8 cellular contexts compared by ENCODE assay signal in the genomic region with DNA sequence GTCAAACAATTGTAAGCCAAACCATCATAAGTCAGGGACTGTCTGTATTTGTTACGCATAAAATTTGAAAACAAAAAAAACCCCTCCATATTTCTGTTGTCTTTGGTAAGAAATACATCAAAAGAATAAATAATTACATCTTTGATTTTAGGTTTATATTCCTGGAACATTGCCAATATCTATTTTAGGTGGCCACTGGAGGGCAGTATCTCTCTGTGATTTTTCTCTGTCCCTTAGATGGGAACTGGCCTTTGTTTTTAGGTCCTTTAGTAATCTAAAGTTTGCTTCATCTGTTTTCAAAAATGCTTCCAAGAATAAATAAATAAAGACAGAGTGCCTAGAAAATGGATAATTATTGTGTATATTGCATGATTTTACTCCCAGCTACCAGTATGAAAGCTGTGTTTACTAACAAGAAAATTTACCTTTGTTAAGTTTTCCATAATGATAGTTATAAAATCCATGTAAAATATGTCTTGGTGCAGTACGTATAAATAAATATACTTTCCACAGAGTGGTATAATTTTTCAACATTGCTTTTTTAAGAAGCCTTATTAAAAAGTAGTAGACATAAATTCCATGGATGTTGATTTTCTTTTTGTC.
DNase-seq lines count a peak whose midpoint lies in the region; ATAC-seq, FAIRE-seq and TF ChIP-seq lines count a peak whose summit lies in the region.

No MANE protein-coding gene starts in this region.

- peaks cover 0 to 21% of the 10 kb centered on the region in 2 donors for H3K36me3 ChIP-seq in gastroesophageal sphincter
- H3K36me3 ChIP-seq in spleen: no peaks in the 10 kb centered on the region

- H3K27me3 ChIP-seq in gastroesophageal sphincter: no peaks in the 10 kb centered on the region
- no peaks in the 10 kb centered on the region for H3K27me3 ChIP-seq in spleen (replicated peaks in 1 of 7)

- TF ChIP-seq CTCF in D721Med (IDR thresholded peaks at IDR 0.05; ENCODE audit: insufficient read depth, missing control alignments): peak; percentile 59
- TF ChIP-seq CTCF in gastroesophageal sphincter (IDR thresholded peaks at IDR 0.05): peak; percentile 56 to 85 (median 72)
- TF ChIP-seq CTCF in spleen (IDR thresholded peaks at IDR 0.05 in 8 of 11, conservative IDR thresholded peaks at IDR 0.05 in 3 of 11): peak in 7 of 11 experiments; percentile 31 to 65 (median 43)

- ATAC-seq in HG03378 (IDR thresholded peaks at IDR 0.05; ENCODE audit: unreplicated experiment) (peak; percentile 47), gastroesophageal sphincter (no peak), HG02588 (IDR thresholded peaks at IDR 0.05; ENCODE audit: unreplicated experiment) (no peak)

- H3K4me3 ChIP-seq in gastroesophageal sphincter: no peak overlapping the region
- H3K4me3 ChIP-seq in spleen: no peak overlapping the region

- DNase-seq in D721Med (ENCODE audit: insufficient read length, low spot score) (no peak), SKM-1 (lab: John Stamatoyannopoulos, UW; ENCODE audit: unreplicated experiment) (peak; percentile 36), spleen (no peak), UCSD-AML1 (lab: John Stamatoyannopoulos, UW; ENCODE audit: unreplicated experiment) (no peak), activated gamma-delta T cell (lab: John Stamatoyannopoulos, UW) (no peak)

- H3K27ac ChIP-seq in gastroesophageal sphincter: peak overlapping the region in 1 of 4 donors; percentile 12
- H3K27ac ChIP-seq in spleen: no peak overlapping the region

- no peak for TF ChIP-seq POLR2A in gastroesophageal sphincter (IDR thresholded peaks at IDR 0.05)
- no peak for TF ChIP-seq POLR2A in spleen (IDR thresholded peaks at IDR 0.05)

- intact Hi-C loops in spleen (cut with DNase I; ENCODE audit: low total_unique reads): loop anchor here (5.0 kb wide), 1 partner anchor 382 kb away; no protein-coding TSS in a partner anchor

- FAIRE-seq in D721Med (lab: Jason Lieb, UNC): peak; percentile 48

- WGBS in gastroesophageal sphincter (ENCODE audit: low coverage in 1 of 2), 2 donors: 18 to 24% methylated on average over 2 of the region's 2 CpGs
- 41 to 62% (median 55%) methylated on average over 2 of the region's 2 CpGs for WGBS in spleen, 5 donors

- no peaks in the 10 kb centered on the region for H3K9me3 ChIP-seq in gastroesophageal sphincter
- no peaks in the 10 kb centered on the region for H3K9me3 ChIP-seq in spleen

- TF ChIP-seq EP300 in gastroesophageal sphincter (IDR thresholded peaks at IDR 0.05): no peak

- peaks cover 0 to 23% (median 0%) of the 10 kb centered on the region in 3 donors for H3K4me1 ChIP-seq in gastroesophageal sphincter
- no peaks in the 10 kb centered on the region for H3K4me1 ChIP-seq in spleen
